2 cellular contexts compared by ENCODE assay signal in genomic region chr3:128701342-128702212, GRCh38.
TF ChIP-seq lines count a peak whose summit lies in the region.

No MANE protein-coding gene starts in this region.

TF ChIP-seq in Ishikawa, 13 proteins besides CTCF, POLR2A, EP300 and RAD21:
- TF ChIP-seq TEAD4 (IDR thresholded peaks at IDR 0.05) (0 out of 2 replicates have a peak, but pooled peaks have one; percentile 7), USF1 (IDR thresholded peaks at IDR 0.05) (no peak), CEBPB (IDR thresholded peaks at IDR 0.05) (no peak)

TF ChIP-seq in endothelial cell of umbilical vein, 7 proteins besides CTCF, POLR2A, EP300 and RAD21:
- TF ChIP-seq MAX (IDR thresholded peaks at IDR 0.05; ENCODE audit: insufficient read depth, insufficient read length), result no peak
- no peak for TF ChIP-seq EZH2 (IDR thresholded peaks at IDR 0.05; ENCODE audit: borderline replicate concordance, low read depth, low read length, severe bottlenecking)
- TF ChIP-seq JUN (IDR thresholded peaks at IDR 0.05; ENCODE audit: borderline replicate concordance, insufficient read depth, insufficient read length, low read depth), result no peak
- no peak for TF ChIP-seq POLR2AphosphoS5 (IDR thresholded peaks at IDR 0.05; ENCODE audit: insufficient read depth, low read depth, low read length)
- no peak for TF ChIP-seq GATA2 (IDR thresholded peaks at IDR 0.05; ENCODE audit: insufficient read depth, insufficient read length, low read depth, low read length)
- no peak for TF ChIP-seq MYC (IDR thresholded peaks at IDR 0.05; ENCODE audit: low read depth, low read length)
- TF ChIP-seq FOS (IDR thresholded peaks at IDR 0.05; ENCODE audit: borderline replicate concordance, insufficient read depth, low read length), result no peak
